ENCODE assay signal across 1 cellular context in the genomic region with DNA sequence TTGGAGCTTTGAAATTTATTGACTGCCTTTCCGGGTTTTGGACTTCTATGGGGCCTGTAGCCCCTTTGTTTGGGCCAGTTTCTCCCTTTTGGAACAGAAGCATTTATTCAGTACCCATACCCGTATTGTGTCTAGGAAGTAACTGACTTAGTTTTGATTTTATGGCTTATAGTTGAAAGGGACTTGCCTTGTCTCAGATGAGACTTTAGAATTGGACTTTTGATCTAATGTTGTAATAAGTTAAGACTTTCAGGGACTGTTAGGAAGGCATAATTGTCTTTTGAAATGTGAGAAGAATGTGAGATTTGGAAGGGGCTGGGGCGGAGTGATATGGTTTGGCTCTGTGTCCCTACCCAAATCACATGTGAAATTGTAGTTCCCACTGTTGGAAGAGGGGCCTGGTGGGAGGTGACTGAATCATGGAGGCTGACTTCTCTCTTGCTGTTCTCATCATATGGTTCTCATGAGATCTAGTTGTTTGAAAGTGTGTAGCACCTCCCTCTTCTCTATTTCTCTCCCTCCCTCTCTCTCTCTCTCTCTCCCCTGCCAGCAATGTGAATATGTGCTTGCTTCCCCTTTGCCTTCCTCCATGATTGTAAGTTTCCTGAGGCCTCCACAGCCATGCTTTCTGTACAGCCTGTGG.
TF ChIP-seq lines count a peak whose summit lies in the region.

No MANE protein-coding gene starts in this region.

TF ChIP-seq in WTC11, 78 proteins besides CTCF, POLR2A, EP300 and RAD21:
- no peak for TF ChIP-seq SMAD4 (CRISPR knock-in tag; IDR thresholded peaks at IDR 0.05)
- no peak for TF ChIP-seq ESRRA (CRISPR knock-in tag; IDR thresholded peaks at IDR 0.05; ENCODE audit: borderline replicate concordance)
- TF ChIP-seq NR1H2 (CRISPR knock-in tag; IDR thresholded peaks at IDR 0.05), result no peak
- TF ChIP-seq, protein P1, sequence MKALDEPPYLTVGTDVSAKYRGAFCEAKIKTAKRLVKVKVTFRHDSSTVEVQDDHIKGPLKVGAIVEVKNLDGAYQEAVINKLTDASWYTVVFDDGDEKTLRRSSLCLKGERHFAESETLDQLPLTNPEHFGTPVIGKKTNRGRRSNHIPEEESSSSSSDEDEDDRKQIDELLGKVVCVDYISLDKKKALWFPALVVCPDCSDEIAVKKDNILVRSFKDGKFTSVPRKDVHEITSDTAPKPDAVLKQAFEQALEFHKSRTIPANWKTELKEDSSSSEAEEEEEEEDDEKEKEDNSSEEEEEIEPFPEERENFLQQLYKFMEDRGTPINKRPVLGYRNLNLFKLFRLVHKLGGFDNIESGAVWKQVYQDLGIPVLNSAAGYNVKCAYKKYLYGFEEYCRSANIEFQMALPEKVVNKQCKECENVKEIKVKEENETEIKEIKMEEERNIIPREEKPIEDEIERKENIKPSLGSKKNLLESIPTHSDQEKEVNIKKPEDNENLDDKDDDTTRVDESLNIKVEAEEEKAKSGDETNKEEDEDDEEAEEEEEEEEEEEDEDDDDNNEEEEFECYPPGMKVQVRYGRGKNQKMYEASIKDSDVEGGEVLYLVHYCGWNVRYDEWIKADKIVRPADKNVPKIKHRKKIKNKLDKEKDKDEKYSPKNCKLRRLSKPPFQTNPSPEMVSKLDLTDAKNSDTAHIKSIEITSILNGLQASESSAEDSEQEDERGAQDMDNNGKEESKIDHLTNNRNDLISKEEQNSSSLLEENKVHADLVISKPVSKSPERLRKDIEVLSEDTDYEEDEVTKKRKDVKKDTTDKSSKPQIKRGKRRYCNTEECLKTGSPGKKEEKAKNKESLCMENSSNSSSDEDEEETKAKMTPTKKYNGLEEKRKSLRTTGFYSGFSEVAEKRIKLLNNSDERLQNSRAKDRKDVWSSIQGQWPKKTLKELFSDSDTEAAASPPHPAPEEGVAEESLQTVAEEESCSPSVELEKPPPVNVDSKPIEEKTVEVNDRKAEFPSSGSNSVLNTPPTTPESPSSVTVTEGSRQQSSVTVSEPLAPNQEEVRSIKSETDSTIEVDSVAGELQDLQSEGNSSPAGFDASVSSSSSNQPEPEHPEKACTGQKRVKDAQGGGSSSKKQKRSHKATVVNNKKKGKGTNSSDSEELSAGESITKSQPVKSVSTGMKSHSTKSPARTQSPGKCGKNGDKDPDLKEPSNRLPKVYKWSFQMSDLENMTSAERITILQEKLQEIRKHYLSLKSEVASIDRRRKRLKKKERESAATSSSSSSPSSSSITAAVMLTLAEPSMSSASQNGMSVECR (CRISPR knock-in tag; IDR thresholded peaks at IDR 0.05; ENCODE audit: borderline replicate concordance), result no peak
- TF ChIP-seq NFE2L1 (CRISPR knock-in tag; IDR thresholded peaks at IDR 0.05), result no peak
- TF ChIP-seq GABPB1 (CRISPR knock-in tag; IDR thresholded peaks at IDR 0.05), result no peak
- TF ChIP-seq, protein P2, sequence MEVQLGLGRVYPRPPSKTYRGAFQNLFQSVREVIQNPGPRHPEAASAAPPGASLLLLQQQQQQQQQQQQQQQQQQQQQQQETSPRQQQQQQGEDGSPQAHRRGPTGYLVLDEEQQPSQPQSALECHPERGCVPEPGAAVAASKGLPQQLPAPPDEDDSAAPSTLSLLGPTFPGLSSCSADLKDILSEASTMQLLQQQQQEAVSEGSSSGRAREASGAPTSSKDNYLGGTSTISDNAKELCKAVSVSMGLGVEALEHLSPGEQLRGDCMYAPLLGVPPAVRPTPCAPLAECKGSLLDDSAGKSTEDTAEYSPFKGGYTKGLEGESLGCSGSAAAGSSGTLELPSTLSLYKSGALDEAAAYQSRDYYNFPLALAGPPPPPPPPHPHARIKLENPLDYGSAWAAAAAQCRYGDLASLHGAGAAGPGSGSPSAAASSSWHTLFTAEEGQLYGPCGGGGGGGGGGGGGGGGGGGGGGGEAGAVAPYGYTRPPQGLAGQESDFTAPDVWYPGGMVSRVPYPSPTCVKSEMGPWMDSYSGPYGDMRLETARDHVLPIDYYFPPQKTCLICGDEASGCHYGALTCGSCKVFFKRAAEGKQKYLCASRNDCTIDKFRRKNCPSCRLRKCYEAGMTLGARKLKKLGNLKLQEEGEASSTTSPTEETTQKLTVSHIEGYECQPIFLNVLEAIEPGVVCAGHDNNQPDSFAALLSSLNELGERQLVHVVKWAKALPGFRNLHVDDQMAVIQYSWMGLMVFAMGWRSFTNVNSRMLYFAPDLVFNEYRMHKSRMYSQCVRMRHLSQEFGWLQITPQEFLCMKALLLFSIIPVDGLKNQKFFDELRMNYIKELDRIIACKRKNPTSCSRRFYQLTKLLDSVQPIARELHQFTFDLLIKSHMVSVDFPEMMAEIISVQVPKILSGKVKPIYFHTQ (CRISPR knock-in tag; IDR thresholded peaks at IDR 0.05), result no peak
- no peak for TF ChIP-seq ELF4 (CRISPR knock-in tag; IDR thresholded peaks at IDR 0.05; ENCODE audit: low read depth)
- TF ChIP-seq TP53 (CRISPR knock-in tag; IDR thresholded peaks at IDR 0.05), result no peak
- TF ChIP-seq, protein P3, sequence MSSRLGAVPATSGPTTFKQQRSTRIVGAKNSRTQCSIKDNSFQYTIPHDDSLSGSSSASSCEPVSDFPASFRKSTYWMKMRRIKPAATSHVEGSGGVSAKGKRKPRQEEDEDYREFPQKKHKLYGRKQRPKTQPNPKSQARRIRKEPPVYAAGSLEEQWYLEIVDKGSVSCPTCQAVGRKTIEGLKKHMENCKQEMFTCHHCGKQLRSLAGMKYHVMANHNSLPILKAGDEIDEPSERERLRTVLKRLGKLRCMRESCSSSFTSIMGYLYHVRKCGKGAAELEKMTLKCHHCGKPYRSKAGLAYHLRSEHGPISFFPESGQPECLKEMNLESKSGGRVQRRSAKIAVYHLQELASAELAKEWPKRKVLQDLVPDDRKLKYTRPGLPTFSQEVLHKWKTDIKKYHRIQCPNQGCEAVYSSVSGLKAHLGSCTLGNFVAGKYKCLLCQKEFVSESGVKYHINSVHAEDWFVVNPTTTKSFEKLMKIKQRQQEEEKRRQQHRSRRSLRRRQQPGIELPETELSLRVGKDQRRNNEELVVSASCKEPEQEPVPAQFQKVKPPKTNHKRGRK (CRISPR knock-in tag; IDR thresholded peaks at IDR 0.05; ENCODE audit: borderline replicate concordance), result no peak
